1 cellular context compared by ENCODE assay signal in the genomic region with DNA sequence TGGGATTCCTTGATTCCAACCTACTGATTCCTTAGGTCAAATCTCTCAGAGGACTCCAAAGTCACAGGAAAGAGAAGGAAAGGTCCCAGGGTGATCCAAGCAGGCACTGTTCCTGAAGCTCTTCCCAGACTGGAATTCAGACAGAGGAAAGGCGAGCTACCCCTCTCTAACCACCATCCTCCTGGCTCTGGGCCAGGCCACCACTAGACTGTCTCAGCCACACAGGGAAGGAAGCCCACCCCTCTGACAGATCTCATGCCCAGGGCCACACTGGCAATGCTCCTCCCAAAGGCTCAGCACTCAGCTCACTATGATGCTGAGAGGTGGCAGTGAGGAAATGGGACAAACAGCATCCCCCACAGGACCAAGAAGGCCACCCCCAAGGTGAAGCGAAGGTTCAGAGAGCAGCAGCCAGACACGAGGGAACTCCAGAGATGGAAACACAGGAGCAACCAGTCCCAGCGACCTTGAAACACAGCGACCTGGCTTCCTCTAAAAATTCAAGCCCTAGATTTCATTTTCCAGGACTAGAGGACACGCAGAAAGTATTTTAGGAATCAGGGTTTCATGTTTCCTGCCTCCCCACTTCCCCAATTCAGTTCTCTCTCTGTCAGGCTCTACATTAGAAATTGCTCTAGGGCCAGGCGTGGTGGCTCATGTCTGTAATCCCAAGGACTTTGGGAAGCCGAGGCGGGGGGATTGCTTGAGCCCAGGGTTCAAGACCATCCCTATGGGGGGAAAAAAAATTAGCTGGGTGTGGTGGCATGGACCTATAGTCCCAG.
A peak's percentile ranks its signal among the peaks of the same experiment; 100 is the strongest.
TF ChIP-seq lines count a peak whose summit lies in the region.

No MANE protein-coding gene starts in this region.

TF ChIP-seq in K562, 482 proteins besides CTCF, POLR2A, EP300 and RAD21:
- peak; percentile 55; the same call in 1 of the 2 replicates for TF ChIP-seq SPI1 (IDR thresholded peaks at IDR 0.05; ENCODE audit: borderline replicate concordance, low read depth, low read length)
- TF ChIP-seq NFIC (IDR thresholded peaks at IDR 0.05) = peak; percentile 60
- TF ChIP-seq NFXL1 (CRISPR knock-in tag; IDR thresholded peaks at IDR 0.05) = no peak
